25 cellular contexts compared by ENCODE assay signal in the genomic region with DNA sequence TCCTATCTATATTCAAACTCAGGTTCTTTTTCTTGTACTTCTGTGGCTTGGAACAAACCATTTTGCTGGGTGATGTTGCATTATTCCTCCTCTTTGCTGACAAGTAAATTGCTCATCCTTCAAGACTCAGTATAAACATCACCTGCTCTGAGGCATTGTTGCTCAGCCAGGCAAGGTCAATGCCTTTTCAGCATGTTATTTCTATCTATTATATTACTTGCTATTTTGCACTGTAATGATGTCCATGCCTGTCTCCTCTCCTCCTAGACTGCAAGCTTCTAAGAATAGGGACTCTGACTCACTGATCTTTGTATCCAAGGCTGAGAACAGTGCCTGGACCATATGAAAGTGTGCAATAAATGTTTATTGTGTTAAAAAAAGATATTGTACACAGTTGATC.
DNase-seq lines count a peak whose midpoint lies in the region; ATAC-seq and TF ChIP-seq lines count a peak whose summit lies in the region.
"Had no signal": no experiment of that assay in that cellular context is flagged by ENCODE, and none has a peak within 500 bp of the region (broad histone marks: within the 10 kb centered on the region; RNA-seq: fewer than 3 reads in every experiment).

No MANE protein-coding gene starts in this region.

- TF ChIP-seq CTCF in DND-41 (IDR thresholded peaks at IDR 0.05; ENCODE audit: borderline replicate concordance, extremely low read depth, low read length, poor library complexity, severe bottlenecking) (no peak), KMS-11 (conservative IDR thresholded peaks at IDR 0.05; ENCODE audit: low read depth, low read length) (no peak), choroid plexus epithelial cell (conservative IDR thresholded peaks at IDR 0.05; ENCODE audit: low read depth, low read length) (no peak)

- H3K27ac Mint-ChIP-seq in natural killer cell treated with Interleukin-12 subunit alpha and Interleukin-12 subunit beta and Interleukin-15 and Interleukin-18, amount 100 ng/mL, for 72 hours: no peak overlapping the region
- H3K27ac Mint-ChIP-seq: activated naive CD8-positive, alpha-beta T cell treated with anti-CD3 and anti-CD28 coated beads, Interleukin-2, amount 10 ng/mL, durations not matched to agents 7 days and 5 days; activated T-helper 2 cell treated with anti-CD3 and anti-CD28 coated beads, Interferon-gamma antibody, Interleukin-2, Interleukin-4, amounts not matched to agents 10 μg/mL and 5 μg/mL and 100 μg/mL, durations not matched to agents 14 hours and 24 hours and 36 hours; mesothelial cell of epicardium; T-helper 2 cell treated with Interferon-gamma antibody and Interleukin-4, amounts not matched to agents 5 μg/mL and 100 μg/mL, for 36 hours had no signal

- H4K20me1 ChIP-seq in DND-41 (ENCODE audit: insufficient read depth, low read length) (no peaks in the 10 kb centered on the region), KMS-11 (ENCODE audit: insufficient read depth) (no peaks in the 10 kb centered on the region)

- no peaks in the 10 kb centered on the region for H3K36me3 Mint-ChIP-seq in natural killer cell treated with Interleukin-12 subunit alpha and Interleukin-12 subunit beta and Interleukin-15 and Interleukin-18, amount 100 ng/mL, for 72 hours
- H3K36me3 Mint-ChIP-seq: mesothelial cell of epicardium had no signal

- H3K27me3 Mint-ChIP-seq in natural killer cell treated with Interleukin-12 subunit alpha and Interleukin-12 subunit beta and Interleukin-15 and Interleukin-18, amount 100 ng/mL, for 72 hours: peaks cover 0 to 6% of the 10 kb centered on the region in 2 donors

- no peaks in the 10 kb centered on the region for H3K36me3 ChIP-seq in DND-41 (ENCODE audit: insufficient read depth, low read length)
- no peaks in the 10 kb centered on the region for H3K36me3 ChIP-seq in KMS-11 (ENCODE audit: insufficient read depth)
- H3K36me3 ChIP-seq: esophagus muscularis mucosa, right lobe of liver, WERI-Rb-1 had no signal

- no peak overlapping the region for H3K27ac ChIP-seq in DND-41 (ENCODE audit: low read length)
- H3K27ac ChIP-seq in KMS-11: peak overlapping the region; percentile 45
- H3K27ac ChIP-seq: esophagus muscularis mucosa, right lobe of liver, WERI-Rb-1 had no signal

- H3K9ac ChIP-seq in DND-41 (ENCODE audit: low read depth, low read length) (no peak overlapping the region), KMS-11 (no peak overlapping the region)

- H3K4me3 ChIP-seq in DND-41 (ENCODE audit: low read depth in 1 of 2, low read length in 2 of 2) (no peak overlapping the region), KMS-11 (IDR thresholded peaks at IDR 0.05; ENCODE audit: insufficient read depth, low read depth, low read length) (no peak overlapping the region), choroid plexus epithelial cell (ENCODE audit: low read depth, low read length) (no peak overlapping the region)
- H3K4me3 ChIP-seq: esophagus muscularis mucosa, right lobe of liver had no signal

- H3K4me2 ChIP-seq in DND-41 (ENCODE audit: insufficient read depth, low read length) (no peak overlapping the region), KMS-11 (peak overlapping the region; percentile 46)

- DNase-seq in DND-41 (no peak), choroid plexus epithelial cell (ENCODE audit: low read depth) (peak; percentile 24), myocyte (ENCODE audit: low read depth) (peak; percentile 39), Kasumi-1 (lab: John Stamatoyannopoulos, UW) (no peak)
- DNase-seq in natural killer cell treated with Interleukin-12 subunit alpha and Interleukin-12 subunit beta and Interleukin-15 and Interleukin-18, amount 100 ng/mL, for 72 hours (ENCODE audit: low spot score): no peak
- DNase-seq: activated CD4-positive, alpha-beta T cell treated with anti-CD3 and anti-CD28 coated beads, Interleukin-2, amount 50 U/mL, for 1 hour; activated CD8-positive, alpha-beta memory T cell treated with anti-CD3 and anti-CD28 coated beads, Interleukin-2, amount 50 U/mL, for 4 hours; activated naive CD8-positive, alpha-beta T cell treated with anti-CD3 and anti-CD28 coated beads, Interleukin-2, amount 10 ng/mL, durations not matched to agents 7 days and 5 days; effector CD8-positive, alpha-beta T cell; GF-D8; H9; Karpas-422; NCI-H1092 treated with DMSO at 0.1 percent for 48 hours; NCI-H2081 treated with DMSO at 0.1 percent for 48 hours; NCI-H510A; right lobe of liver; stimulated activated CD8-positive, alpha-beta memory T cell treated with anti-CD3 and anti-CD28 coated beads, Interleukin-4, amount 100 ng/mL, for 48 hours; WERI-Rb-1 had no signal

- H2AFZ ChIP-seq in DND-41 (ENCODE audit: low read depth, low read length) (no peak overlapping the region), KMS-11 (ENCODE audit: low read depth) (no peak overlapping the region; the same call in 1 of the 2 replicates)

- H3K4me1 ChIP-seq in DND-41 (ENCODE audit: insufficient read depth, low read length) (peaks cover 29% of the 10 kb centered on the region), KMS-11 (ENCODE audit: low read depth, poor library complexity, severe bottlenecking) (peaks cover 69% of the 10 kb centered on the region)
- H3K4me1 ChIP-seq: esophagus muscularis mucosa, right lobe of liver had no signal

- ATAC-seq in DND-41 (ENCODE audit: insufficient read depth, low read depth) (0 out of 3 replicates have a peak, but pooled peaks have one; percentile 13), HG03196 (IDR thresholded peaks at IDR 0.05; ENCODE audit: unreplicated experiment) (no peak)
- ATAC-seq in natural killer cell treated with Interleukin-12 subunit alpha and Interleukin-12 subunit beta and Interleukin-15 and Interleukin-18, amount 100 ng/mL, for 72 hours: no peak
- ATAC-seq: right lobe of liver had no signal

- no peaks in the 10 kb centered on the region for H3K9me3 Mint-ChIP-seq in natural killer cell treated with Interleukin-12 subunit alpha and Interleukin-12 subunit beta and Interleukin-15 and Interleukin-18, amount 100 ng/mL, for 72 hours
- H3K9me3 Mint-ChIP-seq: activated T-helper 2 cell treated with anti-CD3 and anti-CD28 coated beads, Interferon-gamma antibody, Interleukin-2, Interleukin-4, amounts not matched to agents 10 μg/mL and 5 μg/mL and 100 μg/mL, durations not matched to agents 14 hours and 24 hours and 36 hours; H9; mesothelial cell of epicardium; neural crest cell; T-helper 2 cell treated with Interferon-gamma antibody and Interleukin-4, amounts not matched to agents 5 μg/mL and 100 μg/mL, for 36 hours had no signal

- H3K79me2 ChIP-seq in DND-41 (ENCODE audit: insufficient read depth, low read length) (no peaks in the 10 kb centered on the region), KMS-11 (ENCODE audit: insufficient read depth, low read depth) (no peaks in the 10 kb centered on the region)

- no peaks in the 10 kb centered on the region for H3K9me3 ChIP-seq in DND-41 (ENCODE audit: insufficient read depth, low read length, severe bottlenecking)
- H3K9me3 ChIP-seq: esophagus muscularis mucosa, right lobe of liver had no signal

- no peaks in the 10 kb centered on the region for H3K27me3 ChIP-seq in DND-41 (ENCODE audit: insufficient read depth, low read length, poor library complexity)
- no peaks in the 10 kb centered on the region for H3K27me3 ChIP-seq in KMS-11 (ENCODE audit: insufficient read depth, low read depth)
- H3K27me3 ChIP-seq: esophagus muscularis mucosa, right lobe of liver had no signal

- peaks cover 6 to 7% of the 10 kb centered on the region in 2 donors for H3K4me1 Mint-ChIP-seq in natural killer cell treated with Interleukin-12 subunit alpha and Interleukin-12 subunit beta and Interleukin-15 and Interleukin-18, amount 100 ng/mL, for 72 hours (ENCODE audit: low read depth in 2 of 2)
- H3K4me1 Mint-ChIP-seq: H9, mesothelial cell of epicardium, neural crest cell had no signal

- H3K4me3 Mint-ChIP-seq in natural killer cell treated with Interleukin-12 subunit alpha and Interleukin-12 subunit beta and Interleukin-15 and Interleukin-18, amount 100 ng/mL, for 72 hours: no peak overlapping the region
- H3K4me3 Mint-ChIP-seq: activated naive CD8-positive, alpha-beta T cell treated with anti-CD3 and anti-CD28 coated beads, Interleukin-2, amount 10 ng/mL, durations not matched to agents 7 days and 5 days; H9; mesothelial cell of epicardium; neural crest cell; T-helper 2 cell treated with Interferon-gamma antibody and Interleukin-4, amounts not matched to agents 5 μg/mL and 100 μg/mL, for 36 hours had no signal

Comparison
In these comparisons a context has a peak if more than half of its experiments do, and no peak if none do; other contexts are left out.
1. DNase-seq: peak in choroid plexus epithelial cell (single experiment) and myocyte (single experiment); none in DND-41 (single experiment), Kasumi-1 (0 of 2) and natural killer cell treated with Interleukin-12 subunit alpha and Interleukin-12 subunit beta and Interleukin-15 and Interleukin-18, amount 100 ng/mL, for 72 hours (single experiment).